ENCODE assay signal across 16 cellular contexts in the genomic region with DNA sequence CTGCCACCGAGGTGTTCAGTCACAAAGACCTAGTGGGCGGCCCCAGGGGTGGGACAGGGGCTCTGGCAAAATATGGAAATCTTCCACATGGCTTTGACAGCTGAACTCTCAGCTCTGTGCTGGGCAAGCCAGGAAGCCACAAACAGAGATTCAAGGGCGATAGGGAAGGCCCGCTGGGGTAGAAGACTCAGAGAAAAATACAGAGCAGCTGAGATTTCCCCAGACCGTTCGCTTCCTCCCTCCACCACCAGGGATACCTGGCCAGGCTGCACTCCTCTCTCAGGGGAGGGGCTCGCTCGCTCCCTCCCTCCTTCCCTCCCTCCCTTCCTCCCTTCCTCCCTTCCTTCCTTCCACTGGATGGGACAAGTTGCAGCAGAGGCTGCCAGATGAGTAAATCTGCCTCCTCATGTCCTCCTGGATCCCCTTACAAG.
DNase-seq lines count a peak whose midpoint lies in the region; ATAC-seq, FAIRE-seq and TF ChIP-seq lines count a peak whose summit lies in the region.
"Had no signal": no experiment of that assay in that cellular context is flagged by ENCODE, and none has a peak within 500 bp of the region (broad histone marks: within the 10 kb centered on the region; RNA-seq: fewer than 3 reads in every experiment).

No MANE protein-coding gene starts in this region.

- DNase-seq in A549 (ENCODE audit: low read depth in 1 of 2, low spot score in 1 of 2) (no peak), WERI-Rb-1 (peak; percentile 19), islet precursor cell (peak; percentile 77), kidney tubule cell (ENCODE audit: low spot score) (no peak), NCI-H187 (lab: John Stamatoyannopoulos, UW) (no peak), NOMO-1 treated with dmso at 0.1 percent for 144 hours (lab: John Stamatoyannopoulos, UW; ENCODE audit: unreplicated experiment) (no peak)
- DNase-seq: activated naive CD4-positive, alpha-beta T cell treated with Interleukin-2 at 50 U/mL for 16 hours; Calu3; NCI-H1105 treated with DMSO at 0.1 percent for 48 hours; spleen; stimulated activated naive CD4-positive, alpha-beta T cell treated with Interleukin-2 at 50 U/mL for 16 hours had no signal

- WGBS in A549 (ENCODE audit: missing lambda C conversion rate): 74% methylated on average over 8 of the region's 8 CpGs

- no peak for FAIRE-seq in A549 (lab: Jason Lieb, UNC)
- FAIRE-seq: frontal cortex, urothelium cell line had no signal

- TF ChIP-seq EP300 in A549 (IDR thresholded peaks at IDR 0.05): no peak

- H3K27me3 ChIP-seq in WERI-Rb-1 (ENCODE audit: insufficient read depth, low read depth, severe bottlenecking): no peaks in the 10 kb centered on the region

- TF ChIP-seq CTCF in A549 (IDR thresholded peaks at IDR 0.05): no peak
- peak; percentile 20; the same call in 1 of the 2 replicates for TF ChIP-seq CTCF in WERI-Rb-1 (IDR thresholded peaks at IDR 0.05; ENCODE audit: low read depth, low read length)

- H3K4me3 ChIP-seq in A549: no peak overlapping the region
- H3K4me3 ChIP-seq in WERI-Rb-1 (ENCODE audit: low read depth, low read length): no peak overlapping the region
- H3K4me3 ChIP-seq: spleen had no signal

- TF ChIP-seq RAD21 in A549 (conservative IDR thresholded peaks at IDR 0.05 in 1 of 2, IDR thresholded peaks at IDR 0.05 in 1 of 2): no peak

- H3K27ac ChIP-seq in A549 (no peak overlapping the region), WERI-Rb-1 (no peak overlapping the region)
- H3K27ac ChIP-seq: parathyroid adenoma, spleen had no signal

- no peaks in the 10 kb centered on the region for H3K9me3 ChIP-seq in A549
- H3K9me3 ChIP-seq in WERI-Rb-1 (ENCODE audit: severe bottlenecking): no peaks in the 10 kb centered on the region
- H3K9me3 ChIP-seq: spleen had no signal

- CTCF ChIA-PET in A549 (lab: Yijun Ruan, JAX): interaction anchor here (0.6 kb wide), 1 partner anchor 272 kb away, joined by 3 read pairs; no protein-coding TSS in a partner anchor

- peak; percentile 60 to 68; a peak in 4 of 6 replicates for ATAC-seq in A549
- ATAC-seq in GM18868 (IDR thresholded peaks at IDR 0.05; ENCODE audit: unreplicated experiment): peak; percentile 77
- ATAC-seq in GM21619 (IDR thresholded peaks at IDR 0.05; ENCODE audit: unreplicated experiment): no peak

- POLR2A ChIA-PET in A549 (lab: Yijun Ruan, JAX): no interaction called here

- no peak for TF ChIP-seq POLR2A in A549 (IDR thresholded peaks at IDR 0.05; ENCODE audit: low read length)

- H3K36me3 ChIP-seq in WERI-Rb-1: no peaks in the 10 kb centered on the region
- H3K36me3 ChIP-seq: spleen had no signal

- no peaks in the 10 kb centered on the region for H3K4me1 ChIP-seq in A549
- H3K4me1 ChIP-seq: parathyroid adenoma had no signal

- H3K4me2 ChIP-seq in A549: no peak overlapping the region; the same call in 2 of the 3 replicates

TF ChIP-seq in A549, 52 proteins besides CTCF, POLR2A, EP300 and RAD21:
- TF ChIP-seq ZFP36 (IDR thresholded peaks at IDR 0.05; ENCODE audit: borderline replicate concordance, partially characterized antibody): no peak
TF ChIP-seq in A549: peak in this region for 0.

Comparison
In these comparisons a context has a peak if more than half of its experiments do, and no peak if none do; other contexts are left out.
1. DNase-seq: peak in WERI-Rb-1 (single experiment) and islet precursor cell (single experiment); none in A549 (0 of 2), kidney tubule cell (single experiment), NCI-H187 (0 of 2) and NOMO-1 treated with dmso at 0.1 percent for 144 hours (single experiment).